8 cellular contexts compared by ENCODE assay signal in the genomic region with DNA sequence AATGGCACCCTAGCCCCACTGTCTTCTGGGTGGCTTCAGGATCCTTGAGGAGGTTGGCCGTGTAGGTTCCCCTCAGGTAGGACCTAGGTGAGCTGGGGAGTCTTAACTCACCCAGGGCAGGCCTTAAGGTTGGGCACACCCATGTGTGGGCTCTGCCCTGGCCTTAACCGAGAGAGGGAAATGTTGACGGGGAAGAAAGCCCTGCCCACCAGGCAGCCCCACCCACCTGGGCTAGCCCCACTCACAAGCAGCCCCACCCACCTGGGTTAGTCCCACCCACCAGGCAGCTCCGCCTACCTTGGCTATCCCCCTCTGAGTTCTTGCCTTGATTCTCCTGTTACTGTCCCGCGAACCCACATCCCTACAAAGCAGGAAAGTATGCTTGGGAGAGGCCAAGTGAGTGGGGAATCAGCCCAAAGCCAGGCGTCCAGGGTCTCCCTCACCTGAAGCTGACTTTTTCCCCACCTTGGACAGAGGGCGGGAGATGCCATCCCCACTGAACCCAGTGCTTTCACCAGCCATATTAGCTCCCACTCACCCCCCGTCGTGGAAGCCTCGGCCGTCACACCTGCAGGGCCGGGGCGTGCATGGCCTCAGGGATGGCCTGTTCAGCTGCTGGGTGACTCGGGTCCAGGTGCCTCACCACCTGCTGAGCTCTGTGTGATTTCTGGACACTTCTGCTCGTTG. TPM values are rescaled to one million over a fixed set of nuclear protein-coding genes. Genes with fewer than 3 reads are reported as not detected.
DNase-seq lines count a peak whose midpoint lies in the region; FAIRE-seq and TF ChIP-seq lines count a peak whose summit lies in the region.

Gene MYEOV, plus strand, starts transcription at position 337 of the 687 bp plus-strand sequence. CDS start 1,200 bp downstream, outside the sequence.

- H3K4me1 ChIP-seq in adipocyte (ENCODE audit: control insufficient read depth, insufficient read depth, low read length) = peaks cover 33% of the 10 kb centered on the region
- peaks cover 0 to 44% of the 10 kb centered on the region in 2 donors for H3K4me1 ChIP-seq in right atrium auricular region

- peak; percentile 66 for DNase-seq in GM12891 (ENCODE audit: insufficient read length, low spot score)
- peak; percentile 14 for DNase-seq in NCI-H526 treated with DMSO at 0.1 percent for 48 hours (lab: John Stamatoyannopoulos, UW)
- peak; percentile 16 for DNase-seq in adipocyte (ENCODE audit: low read depth)
- DNase-seq in mesenteric fat pad (ENCODE audit: low spot score) = no peak
- DNase-seq in C1 segment of cervical spinal cord (lab: John Stamatoyannopoulos, UW) = no peak
- no peak for DNase-seq in brain microvascular endothelial cell
- no peak for DNase-seq in right atrium auricular region (ENCODE audit: low spot score)
- DNase-seq in ureter (ENCODE audit: low spot score) = no peak

- H3K36me3 ChIP-seq in adipocyte (ENCODE audit: control insufficient read depth, insufficient read depth, low read length, severe bottlenecking) = no peaks in the 10 kb centered on the region
- H3K36me3 ChIP-seq in brain microvascular endothelial cell (replicated peaks) = no peaks in the 10 kb centered on the region
- no peaks in the 10 kb centered on the region for H3K36me3 ChIP-seq in right atrium auricular region

- H3K27me3 ChIP-seq in adipocyte (replicated peaks; ENCODE audit: control insufficient read depth, insufficient read depth, low read length) (no peaks in the 10 kb centered on the region), brain microvascular endothelial cell (replicated peaks) (no peaks in the 10 kb centered on the region), right atrium auricular region (no peaks in the 10 kb centered on the region)

- H3K9me3 ChIP-seq in adipocyte (ENCODE audit: control insufficient read depth, low read length) = no peaks in the 10 kb centered on the region
- no peaks in the 10 kb centered on the region for H3K9me3 ChIP-seq in right atrium auricular region

- no peak for FAIRE-seq in GM12891 (lab: Jason Lieb, UNC)

- H3K27ac ChIP-seq in brain microvascular endothelial cell (no peak within 1 kb of the TSS), right atrium auricular region (no peak within 1 kb of the TSS)

- in situ Hi-C loops in brain microvascular endothelial cell (cut with HindIII; ENCODE audit: low pct_ligation_motif_present, low sequenced_read_pairs) = no loop called here

- no peak within 1 kb of the TSS for H3K9ac ChIP-seq in adipocyte (ENCODE audit: low read length)

- no peak for TF ChIP-seq POLR2A in GM12891 (IDR thresholded peaks at IDR 0.05; ENCODE audit: low read depth, low read length)

- TF ChIP-seq CTCF in brain microvascular endothelial cell (IDR thresholded peaks at IDR 0.05; ENCODE audit: low read depth, low read length, missing control alignments) (no peak), right atrium auricular region (IDR thresholded peaks at IDR 0.05) (no peak)

- H3K4me3 ChIP-seq in adipocyte (ENCODE audit: low read length) (no peak within 1 kb of the TSS), brain microvascular endothelial cell (ENCODE audit: low read depth, low read length) (no peak within 1 kb of the TSS), right atrium auricular region (no peak within 1 kb of the TSS)

TF ChIP-seq in GM12891, 5 proteins besides CTCF, POLR2A, EP300 and RAD21:
- no peak for TF ChIP-seq PAX5 (IDR thresholded peaks at IDR 0.05; ENCODE audit: insufficient read depth, low read length, severe bottlenecking)
- TF ChIP-seq SPI1 (IDR thresholded peaks at IDR 0.05; ENCODE audit: low read depth, low read length) = no peak
TF ChIP-seq in GM12891: peak in this region for 0.

RNA-seq across cellular contexts. Expression of gene MYEOV, which starts in this region (rescaled TPM):
- polyA plus RNA-seq in GM12891 (2012; ENCODE audit: low read depth, missing spikeins) = 2.3 TPM
- total RNA-seq in mesenteric fat pad (31.4 TPM), right atrium auricular region (under 1 TPM in 1 of 2 donors, not detected in 1; 0.12 TPM), ureter (not detected)

Comparison
In these comparisons a context has a peak if more than half of its experiments do, and no peak if none do; other contexts are left out.
1. RNA of gene MYEOV (total RNA-seq): 31.4 TPM in mesenteric fat pad (single experiment); 0.12 TPM in right atrium auricular region and not detected in ureter (single experiment); every median in the first group is over 10 times any median in the second.
2. DNase-seq: peak in GM12891 (single experiment), NCI-H526 treated with DMSO at 0.1 percent for 48 hours (single experiment) and adipocyte (single experiment); none in mesenteric fat pad (single experiment), C1 segment of cervical spinal cord (0 of 14), brain microvascular endothelial cell (single experiment), right atrium auricular region (single experiment) and ureter (single experiment).